Comparison of ENCODE assay signal across 9 cellular contexts in the genomic region with DNA sequence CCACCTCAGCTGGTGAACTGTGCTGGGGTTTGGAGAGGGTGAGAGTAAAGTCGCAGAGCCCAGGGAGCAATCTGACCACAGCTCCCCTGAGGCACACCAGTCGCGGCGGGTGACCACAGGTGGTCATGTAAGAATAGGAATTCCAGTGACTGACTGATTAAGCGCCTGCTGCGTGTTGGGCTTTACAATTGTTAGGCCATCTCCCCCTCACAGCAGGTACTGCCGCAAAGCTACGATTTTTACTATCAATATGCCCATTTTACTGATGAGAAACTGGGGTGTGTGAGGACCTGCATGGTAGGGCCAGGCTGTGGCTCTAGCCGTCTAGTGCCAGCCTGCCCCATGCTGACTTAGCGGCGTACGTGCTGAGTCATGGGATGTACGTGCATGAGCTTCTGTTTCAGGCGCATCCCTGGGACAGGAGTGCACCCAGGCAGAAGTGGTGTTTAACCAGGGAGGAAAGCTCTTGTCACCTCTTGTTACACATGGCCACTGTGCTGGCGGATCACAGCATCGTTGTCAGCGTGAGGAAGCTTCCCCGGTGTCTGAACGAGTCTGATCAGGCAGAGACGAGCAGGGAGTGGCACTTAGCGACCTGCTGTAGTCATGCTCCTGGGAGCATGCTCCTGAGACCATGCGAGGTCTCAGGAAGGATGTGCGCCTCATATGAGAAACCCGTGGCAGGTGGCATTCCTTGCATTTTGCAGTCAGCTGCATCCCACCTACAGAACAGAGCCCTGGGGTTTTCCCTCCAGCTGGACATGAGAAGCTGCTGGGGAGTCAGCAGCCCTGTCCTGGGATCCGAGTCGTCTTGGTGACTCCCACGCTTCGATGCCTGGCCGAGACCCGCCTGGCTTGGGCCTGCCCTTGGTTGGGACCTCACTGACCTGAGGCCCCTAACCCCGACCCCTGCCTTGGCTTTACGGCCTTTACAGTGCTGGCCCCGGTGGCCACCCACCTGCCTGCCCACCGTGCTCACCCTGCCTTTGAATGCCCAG.
DNase-seq lines count a peak whose midpoint lies in the region; ATAC-seq, FAIRE-seq and TF ChIP-seq lines count a peak whose summit lies in the region.
"Had no signal": no experiment of that assay in that cellular context is flagged by ENCODE, and none has a peak within 500 bp of the region (broad histone marks: within the 10 kb centered on the region; RNA-seq: fewer than 3 reads in every experiment).

No MANE protein-coding gene starts in this region.

- H3K27ac ChIP-seq in BLaER1: no peak overlapping the region
- no peak overlapping the region for H3K27ac ChIP-seq in left lung
- H3K27ac ChIP-seq in gastroesophageal sphincter: peak overlapping the region in 2 of 4 donors; percentile 46 to 62

- peak; percentile 54 for FAIRE-seq in HTR-8/SVneo (lab: Jason Lieb, UNC)

- no peak for TF ChIP-seq EP300 in gastroesophageal sphincter (IDR thresholded peaks at IDR 0.05)

- peaks cover 38% of the 10 kb centered on the region for H3K4me1 ChIP-seq in BLaER1
- peaks cover 19% of the 10 kb centered on the region for H3K4me1 ChIP-seq in adipocyte (ENCODE audit: control insufficient read depth, insufficient read depth, low read length)
- peaks cover 0 to 27% of the 10 kb centered on the region in 2 donors for H3K4me1 ChIP-seq in left lung
- peaks cover 0 to 18% (median 7%) of the 10 kb centered on the region in 3 donors for H3K4me1 ChIP-seq in gastroesophageal sphincter

- peaks cover 98% of the 10 kb centered on the region for H4K20me1 ChIP-seq in BLaER1

- peaks cover 6% of the 10 kb centered on the region for H3K36me3 Mint-ChIP-seq in stimulated activated effector memory CD8-positive, alpha-beta T cell treated with anti-CD3 and anti-CD28 coated beads, Interleukin-12 subunit alpha, Interleukin-12 subunit beta, amount 100 ng/mL, for 72 hours

- ATAC-seq in left lung (no peak), GM19351 (IDR thresholded peaks at IDR 0.05; ENCODE audit: unreplicated experiment) (no peak), gastroesophageal sphincter (no peak), HG03520 (IDR thresholded peaks at IDR 0.05; ENCODE audit: unreplicated experiment) (no peak)
- no peak for ATAC-seq in stimulated activated effector memory CD8-positive, alpha-beta T cell treated with anti-CD3 and anti-CD28 coated beads, Interleukin-12 subunit alpha, Interleukin-12 subunit beta, amount 100 ng/mL, for 72 hours

- WGBS in gastroesophageal sphincter (ENCODE audit: low coverage in 1 of 2), 2 donors: 100% methylated on average over 6 of the region's 34 CpGs; no CpG with 5 or more reads in 1 of the 2 donors

- no peaks in the 10 kb centered on the region for H3K9me3 Mint-ChIP-seq in stimulated activated effector memory CD8-positive, alpha-beta T cell treated with anti-CD3 and anti-CD28 coated beads, Interleukin-12 subunit alpha, Interleukin-12 subunit beta, amount 100 ng/mL, for 72 hours

- intact Hi-C loops in left lung (cut with DNase I): no loop called here

- no peak overlapping the region for H3K27ac Mint-ChIP-seq in stimulated activated effector memory CD8-positive, alpha-beta T cell treated with anti-CD3 and anti-CD28 coated beads, Interleukin-12 subunit alpha, Interleukin-12 subunit beta, amount 100 ng/mL, for 72 hours

- TF ChIP-seq POLR2A in gastroesophageal sphincter (IDR thresholded peaks at IDR 0.05): no peak

- peaks cover 40% of the 10 kb centered on the region for H3K36me3 ChIP-seq in BLaER1
- peaks cover 14% of the 10 kb centered on the region for H3K36me3 ChIP-seq in adipocyte (ENCODE audit: control insufficient read depth, insufficient read depth, low read length, severe bottlenecking)
- H3K36me3 ChIP-seq in left lung: peaks cover 0 to 35% of the 10 kb centered on the region in 2 donors
- peaks cover 0 to 48% of the 10 kb centered on the region in 2 donors for H3K36me3 ChIP-seq in gastroesophageal sphincter

- DNase-seq in HTR-8/SVneo (ENCODE audit: insufficient read length, low spot score) (no peak), adipocyte (ENCODE audit: low read depth) (no peak), left lung (peak; percentile 33 to 50)
- DNase-seq in stimulated activated effector memory CD8-positive, alpha-beta T cell treated with anti-CD3 and anti-CD28 coated beads, Interleukin-12 subunit alpha, Interleukin-12 subunit beta, amount 100 ng/mL, for 72 hours (ENCODE audit: low spot score in 2 of 2): no peak
- DNase-seq: activated CD8-positive, alpha-beta memory T cell treated with anti-CD3 and anti-CD28 coated beads, Interleukin-2, amount 50 U/mL, for 4 hours had no signal

- H3K27me3 ChIP-seq in BLaER1: peaks cover 19% of the 10 kb centered on the region
- H3K27me3 ChIP-seq in adipocyte (replicated peaks; ENCODE audit: control insufficient read depth, insufficient read depth, low read length): no peaks in the 10 kb centered on the region
- H3K27me3 ChIP-seq in left lung: no peaks in the 10 kb centered on the region
- no peaks in the 10 kb centered on the region for H3K27me3 ChIP-seq in gastroesophageal sphincter

- no peak overlapping the region for H3K4me3 ChIP-seq in BLaER1
- no peak overlapping the region for H3K4me3 ChIP-seq in adipocyte (ENCODE audit: low read length)
- H3K4me3 ChIP-seq in left lung: no peak overlapping the region
- no peak overlapping the region for H3K4me3 ChIP-seq in gastroesophageal sphincter

- H3K4me2 ChIP-seq in BLaER1: peak overlapping the region; percentile 83

- H3K9ac ChIP-seq in BLaER1: no peak overlapping the region
- H3K9ac ChIP-seq in adipocyte (ENCODE audit: low read length): peak overlapping the region; percentile 40

- H3K9me3 ChIP-seq in BLaER1 (no peaks in the 10 kb centered on the region), adipocyte (ENCODE audit: control insufficient read depth, low read length) (no peaks in the 10 kb centered on the region), left lung (no peaks in the 10 kb centered on the region), gastroesophageal sphincter (no peaks in the 10 kb centered on the region)

- H3K4me3 Mint-ChIP-seq in stimulated activated effector memory CD8-positive, alpha-beta T cell treated with anti-CD3 and anti-CD28 coated beads, Interleukin-12 subunit alpha, Interleukin-12 subunit beta, amount 100 ng/mL, for 72 hours: no peak overlapping the region

- peaks cover 18% of the 10 kb centered on the region for H3K4me1 Mint-ChIP-seq in stimulated activated effector memory CD8-positive, alpha-beta T cell treated with anti-CD3 and anti-CD28 coated beads, Interleukin-12 subunit alpha, Interleukin-12 subunit beta, amount 100 ng/mL, for 72 hours

- TF ChIP-seq CTCF in left lung (IDR thresholded peaks at IDR 0.05): no peak
- TF ChIP-seq CTCF in gastroesophageal sphincter (IDR thresholded peaks at IDR 0.05): no peak

Comparison
In these comparisons a context has a peak if more than half of its experiments do, and no peak if none do; other contexts are left out.
1. DNase-seq: peak in left lung (2 of 2); none in HTR-8/SVneo (single experiment), adipocyte (single experiment) and stimulated activated effector memory CD8-positive, alpha-beta T cell treated with anti-CD3 and anti-CD28 coated beads, Interleukin-12 subunit alpha, Interleukin-12 subunit beta, amount 100 ng/mL, for 72 hours (0 of 2).